Comparison of ENCODE assay signal across 26 cellular contexts in the genomic region with DNA sequence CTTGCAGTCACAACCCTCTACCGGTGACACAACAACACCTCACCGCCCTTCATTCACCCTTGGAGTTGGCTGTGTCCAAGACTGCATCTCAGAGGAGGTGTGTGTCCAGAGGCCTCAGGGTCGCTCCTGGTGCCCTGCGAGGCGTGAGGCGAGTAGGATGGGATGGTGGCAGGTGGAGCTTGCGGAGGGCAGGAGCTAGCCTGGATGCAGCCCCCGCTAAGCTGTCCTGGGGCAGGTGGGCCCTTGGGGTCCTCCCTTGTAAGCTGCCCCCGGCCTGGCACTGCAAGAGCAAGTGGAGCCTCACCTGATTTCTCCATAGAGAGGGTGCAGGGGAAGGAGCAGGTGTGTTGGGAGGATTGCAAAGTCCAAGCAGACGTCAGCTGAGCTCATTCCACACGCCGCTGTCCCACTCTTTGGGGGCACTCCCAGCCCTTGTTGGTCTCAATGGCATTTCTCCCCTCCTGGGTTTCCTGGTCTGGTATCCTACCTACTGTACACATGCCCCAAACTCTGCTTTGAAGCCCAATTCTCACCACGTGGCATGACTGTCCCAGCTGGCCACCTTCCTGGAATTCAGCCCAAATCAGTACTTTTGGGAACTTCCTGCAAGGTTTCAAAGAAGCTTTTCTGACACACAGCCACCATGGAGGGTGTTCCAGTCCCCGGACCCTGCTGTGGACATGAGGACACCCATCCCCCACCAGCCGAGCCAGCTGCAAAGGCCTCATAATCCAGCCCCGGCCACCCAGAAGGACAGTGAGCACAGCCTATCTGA. TPM values are rescaled to one million over a fixed set of nuclear protein-coding genes. Genes with fewer than 3 reads are reported as not detected.
DNase-seq lines count a peak whose midpoint lies in the region; ATAC-seq, FAIRE-seq and TF ChIP-seq lines count a peak whose summit lies in the region.
"Had no signal": no experiment of that assay in that cellular context is flagged by ENCODE, and none has a peak within 500 bp of the region (broad histone marks: within the 10 kb centered on the region; RNA-seq: fewer than 3 reads in every experiment).

No MANE protein-coding gene starts in this region.

- no peak overlapping the region for H2BK12ac ChIP-seq in neuronal stem cell (ENCODE audit: low read length)

- CTCF ChIA-PET in GM12878 (lab: Yijun Ruan, JAX), result interaction anchor here (0.6 to 2.2 kb wide), 4 partner anchors 10 to 244 kb away, joined by 3 to 15 read pairs (median 8); no protein-coding TSS in a partner anchor

- H3K9me3 ChIP-seq in GM12878 (replicated peaks; ENCODE audit: control insufficient read depth, insufficient read depth, low read length) (no peaks in the 10 kb centered on the region), neuronal stem cell (replicated peaks in 1 of 2; ENCODE audit: control insufficient read depth in 2 of 2, insufficient read depth in 1 of 2, low read depth in 1 of 2, low read length in 2 of 2) (no peaks in the 10 kb centered on the region)
- H3K9me3 ChIP-seq: BE2C, SJSA1 had no signal

- no peak for TF ChIP-seq EP300 in GM12878 (IDR thresholded peaks at IDR 0.05; ENCODE audit: borderline replicate concordance in 1 of 2, control insufficient read depth in 1 of 2, low read depth in 2 of 2, low read length in 2 of 2)

- H3K4ac ChIP-seq in neuronal stem cell (ENCODE audit: low read length), result no peak overlapping the region

- no peak overlapping the region for H4K91ac ChIP-seq in neuronal stem cell (ENCODE audit: low read depth, low read length, poor library complexity)

- in situ Hi-C loops in GM12878 (cut with MboI), result loop anchor here (25.0 kb wide), 1 partner anchor 249 kb away; no protein-coding TSS in a partner anchor

- ATAC-seq in GM12878, result no peak
- ATAC-seq in GM18511 (IDR thresholded peaks at IDR 0.05; ENCODE audit: unreplicated experiment), result no peak
- ATAC-seq in GM18909 (IDR thresholded peaks at IDR 0.05; ENCODE audit: poor library complexity, unreplicated experiment), result no peak
- no peak for ATAC-seq in GM21529 (IDR thresholded peaks at IDR 0.05; ENCODE audit: unreplicated experiment)

- no peaks in the 10 kb centered on the region for H4K20me1 ChIP-seq in GM12878 (ENCODE audit: control insufficient read depth, insufficient read depth)

- RAD21 ChIA-PET in GM12878 (lab: Charles Lee; ENCODE audit: unreplicated experiment), result interaction anchor here (1.2 kb wide), 1 partner anchor 9 kb away, joined by 4 read pairs; no protein-coding TSS in a partner anchor

- intact Hi-C loops in GM12878 (cut with micrococcal nuclease; ENCODE audit: unreplicated experiment), result no loop called here

- H3K23ac ChIP-seq in neuronal stem cell (ENCODE audit: low read depth, low read length, poor library complexity), result no peak overlapping the region

- H3K27ac ChIP-seq in GM12878 (ENCODE audit: control insufficient read depth, insufficient read depth) (no peak overlapping the region), neuronal stem cell (replicated peaks; ENCODE audit: low read length) (no peak overlapping the region)
- H3K27ac ChIP-seq: HL-60, SJSA1 had no signal

- no peak for FAIRE-seq in GM12878 (lab: Jason Lieb, UNC)
- FAIRE-seq: GM18507 had no signal

- peaks cover 63% of the 10 kb centered on the region for H3K36me3 Mint-ChIP-seq in T-helper 2 cell treated with Interferon-gamma antibody and Interleukin-4, amounts not matched to agents 5 μg/mL and 100 μg/mL, for 36 hours (ENCODE audit: low read depth)

- H3K79me1 ChIP-seq in neuronal stem cell (ENCODE audit: low read depth, low read length), result no peaks in the 10 kb centered on the region

- no peak overlapping the region for H2AK5ac ChIP-seq in neuronal stem cell (ENCODE audit: low read depth, low read length)

- 0 out of 2 replicates have a peak, but pooled peaks have one; percentile 31 for TF ChIP-seq POLR2A in GM12878 (IDR thresholded peaks at IDR 0.05; ENCODE audit: low read depth, low read length)

- no TSS peak for BruUV-seq in GM12878 (replicated peaks; lab: Mats Ljungman, UMichigan)

- H4K8ac ChIP-seq in neuronal stem cell (ENCODE audit: low read depth, low read length), result no peak overlapping the region

- no peak overlapping the region for H2BK15ac ChIP-seq in neuronal stem cell (ENCODE audit: low read length)

- H3K9ac ChIP-seq in GM12878 (ENCODE audit: control insufficient read depth, insufficient read depth, low read length), result no peak overlapping the region
- H3K9ac ChIP-seq in neuronal stem cell (ENCODE audit: low read depth, low read length, poor library complexity), result no peak overlapping the region

- no peaks in the 10 kb centered on the region for H3K9me3 Mint-ChIP-seq in T-helper 2 cell treated with Interferon-gamma antibody and Interleukin-4, amounts not matched to agents 5 μg/mL and 100 μg/mL, for 36 hours
- H3K9me3 Mint-ChIP-seq: CD14-positive monocyte had no signal

- peak overlapping the region; percentile 26 for H3K27ac Mint-ChIP-seq in T-helper 2 cell treated with Interferon-gamma antibody and Interleukin-4, amounts not matched to agents 5 μg/mL and 100 μg/mL, for 36 hours

- H3K4me2 ChIP-seq in GM12878 (ENCODE audit: control insufficient read depth, insufficient read depth), result no peak overlapping the region
- H3K4me2 ChIP-seq in neuronal stem cell (ENCODE audit: insufficient read depth, low read length, poor library complexity, severe bottlenecking), result no peak overlapping the region

- H3K79me2 ChIP-seq in GM12878 (ENCODE audit: control insufficient read depth, insufficient read depth, low read length), result no peaks in the 10 kb centered on the region

- peak overlapping the region; percentile 18 for H3K18ac ChIP-seq in neuronal stem cell (ENCODE audit: low read length)

- DNase-seq in T-helper 2 cell treated with Interferon-gamma antibody and Interleukin-4, amounts not matched to agents 5 μg/mL and 100 μg/mL, for 36 hours (ENCODE audit: low spot score), result no peak
- no peak for DNase-seq in T-helper 2 cell
- no peak for DNase-seq in GM12878 (ENCODE audit: low read depth, low spot score)
- no peak for DNase-seq in neuronal stem cell (ENCODE audit: low spot score)
- DNase-seq: 8988T, ACHN, BE2C, DMS153, DND-41, NCI-H1092, NCI-H1417 treated with DMSO at 0.1 percent for 48 hours, NCI-H187, NCI-H2081 treated with DMSO at 0.1 percent for 48 hours, NCI-H2171, NCI-H226, NCI-H510A, NCI-H69, Right ventricle myocardium superior, RPMI8226 had no signal

- H3K4me1 Mint-ChIP-seq in T-helper 2 cell treated with Interferon-gamma antibody and Interleukin-4, amounts not matched to agents 5 μg/mL and 100 μg/mL, for 36 hours (ENCODE audit: low read depth), result peaks cover 8% of the 10 kb centered on the region
- H3K4me1 Mint-ChIP-seq: CD14-positive monocyte had no signal

- H2AFZ ChIP-seq in GM12878 (ENCODE audit: control insufficient read depth, low read depth, low read length) (no peak overlapping the region), neuronal stem cell (ENCODE audit: low read length) (no peak overlapping the region)

- no peak overlapping the region for H3K4me3 Mint-ChIP-seq in T-helper 2 cell treated with Interferon-gamma antibody and Interleukin-4, amounts not matched to agents 5 μg/mL and 100 μg/mL, for 36 hours
- H3K4me3 Mint-ChIP-seq: CD14-positive monocyte had no signal

- H3K27me3 ChIP-seq in GM12878 (replicated peaks in 1 of 2; ENCODE audit: control insufficient read depth in 2 of 2, insufficient read depth in 2 of 2, low read length in 1 of 2) (no peaks in the 10 kb centered on the region), neuronal stem cell (ENCODE audit: control insufficient read depth in 3 of 3, insufficient read depth in 3 of 3, low read depth in 1 of 3, low read length in 3 of 3) (no peaks in the 10 kb centered on the region)
- H3K27me3 ChIP-seq: BE2C, SJSA1 had no signal

- H2BK120ac ChIP-seq in neuronal stem cell (ENCODE audit: low read depth, low read length), result no peak overlapping the region

- TF ChIP-seq CTCF in GM12878 (IDR thresholded peaks at IDR 0.05 in 2 of 3, conservative IDR thresholded peaks at IDR 0.05 in 1 of 3; ENCODE audit: control insufficient read depth in 2 of 3, extremely low read depth in 1 of 3, insufficient read depth in 1 of 3, low read depth in 3 of 3, low read length in 3 of 3), result no peak

- no peak for TF ChIP-seq RAD21 in GM12878 (IDR thresholded peaks at IDR 0.05; ENCODE audit: insufficient read depth, low read depth, low read length)

- no peaks in the 10 kb centered on the region for H3K4me1 ChIP-seq in GM12878 (ENCODE audit: control insufficient read depth, insufficient read depth, low read length)
- peaks cover 0 to 5% of the 10 kb centered on the region in 2 donors for H3K4me1 ChIP-seq in neuronal stem cell (ENCODE audit: control insufficient read depth in 2 of 2, insufficient read depth in 1 of 2, low read depth in 1 of 2, low read length in 2 of 2)
- H3K4me1 ChIP-seq: BE2C, SJSA1 had no signal

- H3K4me3 ChIP-seq in GM12878 (no peak overlapping the region), neuronal stem cell (ENCODE audit: low read length in 2 of 2) (peak overlapping the region in 1 of 2 donors; percentile 48)
- H3K4me3 ChIP-seq: SJSA1 had no signal

- no peak overlapping the region for H2BK5ac ChIP-seq in neuronal stem cell (ENCODE audit: low read length)

- H3K27me3 Mint-ChIP-seq in T-helper 2 cell treated with Interferon-gamma antibody and Interleukin-4, amounts not matched to agents 5 μg/mL and 100 μg/mL, for 36 hours (ENCODE audit: low read depth), result no peaks in the 10 kb centered on the region

- SMC1A ChIA-PET in GM12878 (lab: Charles Lee; ENCODE audit: uncharacterized antibody, unreplicated experiment), result interaction anchor here (0.9 to 1.6 kb wide), 4 partner anchors 10 to 95 kb away, joined by 4 to 5 read pairs (median 4); no protein-coding TSS in a partner anchor

- H3K14ac ChIP-seq in neuronal stem cell (ENCODE audit: low read length), result no peak overlapping the region

- POLR2A ChIA-PET in GM12878 (lab: Charles Lee), result interaction anchor here (0.6 kb wide), 1 partner anchor 11 kb away, joined by 6 read pairs; no protein-coding TSS in a partner anchor

- 80% methylated on average over 16 of the region's 16 CpGs for WGBS in GM12878 (ENCODE audit: insufficient coverage, insufficient replicate concordance, low lambda C conversion rate, missing lambda C conversion rate)
- WGBS in neuronal stem cell (ENCODE audit: extremely low coverage in 2 of 2, insufficient read length in 2 of 2, insufficient replicate concordance in 1 of 2), 2 donors, result no CpG with 5 or more reads among the region's 16 CpGs

- H3K36me3 ChIP-seq in GM12878 (ENCODE audit: control insufficient read depth in 2 of 2, insufficient read depth in 2 of 2, low read length in 1 of 2), result peaks cover under 1 to 3% of the 10 kb centered on the region in 2 experiments
- H3K36me3 ChIP-seq in neuronal stem cell (replicated peaks in 1 of 2; ENCODE audit: control insufficient read depth in 2 of 2, insufficient read depth in 2 of 2, low read length in 2 of 2), result peaks cover 0 to 4% of the 10 kb centered on the region in 2 donors
- H3K36me3 ChIP-seq: BE2C had no signal

RNA-seq across cellular contexts. Expression of a gene that starts 18.1 kb away (rescaled TPM):
- total RNA-seq in GM12878 (2013; cell fraction: nucleolus; rRNA removed), result 74.8 and 80.2 TPM in 2 replicates
- total RNA-seq in GM12878 (2014; rRNA removed), result 60.7 and 62.8 TPM in 2 replicates
- 39.2 and 40.8 TPM in 2 replicates for total RNA-seq in GM12878 (2014; rRNA removed; fragmentation: Illumina TruSeq; extraction: Trizol)
- 37.4 and 42.7 TPM in 2 replicates for total RNA-seq in GM12878 (2021)
- polyA plus RNA-seq in GM12878 (2011; ENCODE audit: low read depth), result 31.8 TPM
- polyA plus RNA-seq in GM12878 (2011; rRNA removed), result 53.7 and 108 TPM in 2 replicates
- 170 and 179 TPM in 2 replicates for polyA plus RNA-seq in GM12878 (2011; cell fraction: cytosol; rRNA removed)
- polyA plus RNA-seq in GM12878 (2011; cell fraction: nucleus; rRNA removed), result 67.6 and 85.3 TPM in 2 replicates
- 38.9 and 53.9 TPM in 2 replicates for polyA plus RNA-seq in GM12878 (2012)
- polyA plus RNA-seq in GM12878 (2014; fragmentation: Illumina TruSeq; extraction: Trizol), result 34.5 and 55.5 TPM in 2 replicates
- 10 to 100 TPM; 23.6 to 27.7 TPM for polyA plus RNA-seq in GM12878 (2014; fragmentation: Nextera tagmentation; extraction: Ambion mirVana)
- polyA plus RNA-seq in GM12878 (2014; rRNA removed), result 61.4 and 66.7 TPM in 2 replicates
- 10 to 100 TPM; 69.8 to 70.2 TPM for polyA plus RNA-seq in GM12878 (2016; fragmentation: Nextera tagmentation; extraction: Ambion mirVana)
- 109 and 137 TPM in 2 replicates for polyA minus RNA-seq in GM12878 (2011; rRNA and poly(A)+ RNA removed)
- 37.4 and 38.6 TPM in 2 replicates for polyA minus RNA-seq in GM12878 (2011; cell fraction: cytosol; rRNA and poly(A)+ RNA removed)
- polyA minus RNA-seq in GM12878 (2011; cell fraction: nucleus; rRNA and poly(A)+ RNA removed), result 14.5 and 23.2 TPM in 2 replicates
- 0.10 TPM for polyA plus RNA-seq in neuronal stem cell (2013, experiment 1 of 2)
- polyA plus RNA-seq in neuronal stem cell (2013, experiment 2 of 2), result not detected

RNA-seq across cellular contexts. Expression of a gene that starts 40.4 kb away (rescaled TPM):
- total RNA-seq in GM12878 (2013; cell fraction: nucleolus; rRNA removed), result not detected in 2 replicates
- total RNA-seq in GM12878 (2014; rRNA removed), result 0.22 TPM in 1 of 2 replicates, not detected in the other
- total RNA-seq in GM12878 (2014; rRNA removed; fragmentation: Illumina TruSeq; extraction: Trizol), result not detected in 2 replicates
- total RNA-seq in GM12878 (2021), result 0.26 TPM in 1 of 2 replicates, not detected in the other
- 0.54 TPM for polyA plus RNA-seq in GM12878 (2011; ENCODE audit: low read depth)
- 0.04 and 0.18 TPM in 2 replicates for polyA plus RNA-seq in GM12878 (2011; rRNA removed)
- 0.12 and 0.37 TPM in 2 replicates for polyA plus RNA-seq in GM12878 (2011; cell fraction: cytosol; rRNA removed)
- polyA plus RNA-seq in GM12878 (2011; cell fraction: nucleus; rRNA removed), result 1.1 and 1.5 TPM in 2 replicates
- 0.86 and 1.4 TPM in 2 replicates for polyA plus RNA-seq in GM12878 (2012)
- 0.01 TPM in 1 of 2 replicates, not detected in the other for polyA plus RNA-seq in GM12878 (2014; fragmentation: Illumina TruSeq; extraction: Trizol)
- polyA plus RNA-seq in GM12878 (2014; fragmentation: Nextera tagmentation; extraction: Ambion mirVana), result under 1 TPM; 0.06 to 0.15 TPM
- polyA plus RNA-seq in GM12878 (2014; rRNA removed), result 0.08 TPM in 1 of 2 replicates, not detected in the other
- 1 to 10 TPM; 1.7 to 2.4 TPM for polyA plus RNA-seq in GM12878 (2016; fragmentation: Nextera tagmentation; extraction: Ambion mirVana)
- polyA minus RNA-seq in GM12878 (2011; rRNA and poly(A)+ RNA removed), result 0.15 TPM in 1 of 2 replicates, not detected in the other
- polyA minus RNA-seq in GM12878 (2011; cell fraction: cytosol; rRNA and poly(A)+ RNA removed), result not detected in 2 replicates
- polyA minus RNA-seq in GM12878 (2011; cell fraction: nucleus; rRNA and poly(A)+ RNA removed), result 0.10 and 0.12 TPM in 2 replicates
- polyA plus RNA-seq in neuronal stem cell (2013, experiment 1 of 2), result 0.43 TPM
- polyA plus RNA-seq in neuronal stem cell (2013, experiment 2 of 2), result 0.57 TPM
